Comparison of ENCODE assay signal across 23 cellular contexts in the genomic region with DNA sequence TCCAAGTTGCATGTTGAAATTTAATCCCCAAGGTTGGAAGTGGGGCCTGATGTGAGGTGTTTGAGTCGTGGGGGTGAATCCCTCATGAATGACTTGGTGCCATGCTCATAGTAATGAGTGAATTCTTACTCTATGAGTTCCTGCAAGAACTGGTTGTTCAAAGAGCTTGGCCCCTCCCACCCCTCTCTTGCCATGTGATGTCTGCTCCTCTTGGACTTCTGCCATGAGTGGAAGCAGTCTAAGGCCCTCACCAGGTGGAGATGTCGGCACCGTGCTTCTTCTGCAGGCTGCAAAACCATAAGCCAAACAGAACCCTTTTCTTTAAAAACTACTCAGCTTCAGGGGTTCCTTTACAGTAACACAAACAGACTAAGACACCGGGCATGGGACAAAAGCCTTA. TPM values are rescaled to one million over a fixed set of nuclear protein-coding genes. Genes with fewer than 3 reads are reported as not detected.
DNase-seq lines count a peak whose midpoint lies in the region; ATAC-seq, FAIRE-seq and TF ChIP-seq lines count a peak whose summit lies in the region.
"Had no signal": no experiment of that assay in that cellular context is flagged by ENCODE, and none has a peak within 500 bp of the region (broad histone marks: within the 10 kb centered on the region; RNA-seq: fewer than 3 reads in every experiment).

No MANE protein-coding gene starts in this region.

- no peak overlapping the region for H3K4me3 Mint-ChIP-seq in activated CD4-positive, alpha-beta T cell treated with anti-CD3 and anti-CD28 coated beads, Interleukin-2, amount 10 ng/mL, durations not matched to agents 24 days and 14 days
- H3K4me3 Mint-ChIP-seq: activated CD4-positive, alpha-beta memory T cell treated with anti-CD3 and anti-CD28 coated beads for 36 hours; activated T-helper 1 cell treated with anti-CD3 and anti-CD28 coated beads, Interleukin-12 subunit alpha, Interleukin-12 subunit beta, Interleukin-2, Interleukin-4 antibody, amounts not matched to agents 30 ng/mL and 10 ng/mL and 1 ng/mL, durations not matched to agents 14 hours and 24 hours and 36 hours; HFFc6; stimulated activated memory B cell treated with anti-CD40 and anti-IgM and Interleukin-4, amounts not matched to agents 10 μg/mL and 1 μg/mL and 100 μg/mL, for 72 hours had no signal

- FAIRE-seq in A549 (lab: Jason Lieb, UNC), result no peak
- FAIRE-seq: endothelial cell of umbilical vein, G401.6, islet of Langerhans had no signal

- DNase-seq in A549 (ENCODE audit: low read depth in 1 of 2, low spot score in 1 of 2) (peak in 1 of 2 experiments; percentile 63), DMS53 treated with DMSO at 0.1 percent for 48 hours (lab: John Stamatoyannopoulos, UW; ENCODE audit: unreplicated experiment) (peak; percentile 39), RPMI7951 (ENCODE audit: low read depth) (peak; percentile 45), fibroblast of the aortic adventitia (ENCODE audit: low read depth) (peak; percentile 41), DMS79 treated with DMSO at 0.1 percent for 48 hours (lab: John Stamatoyannopoulos, UW) (no peak), OCI-LY7 (ENCODE audit: low spot score) (no peak)
- DNase-seq in activated CD4-positive, alpha-beta T cell treated with anti-CD3 and anti-CD28 coated beads, Interleukin-2, amount 10 ng/mL, durations not matched to agents 24 days and 14 days, result no peak
- DNase-seq in activated effector memory CD4-positive, alpha-beta T cell treated with Interleukin-2 at 50 U/mL for 16 hours, result no peak
- DNase-seq: activated CD4-positive, alpha-beta memory T cell treated with anti-CD3 and anti-CD28 coated beads for 36 hours; amniotic stem cell; head of caudate nucleus; KG1; NCI-H1436 treated with DMSO at 0.1 percent for 48 hours; NCI-H526 treated with DMSO at 0.1 percent for 48 hours; upper lobe of left lung had no signal

- peak in 1 of 2 experiments; percentile 35; a peak in 2 of 6 replicates for ATAC-seq in A549
- ATAC-seq: stimulated activated memory B cell treated with anti-CD40 and anti-IgM and Interleukin-4, amounts not matched to agents 10 μg/mL and 1 μg/mL and 100 μg/mL, for 72 hours had no signal

- H3K4me3 ChIP-seq in A549, result no peak overlapping the region
- H3K4me3 ChIP-seq in fibroblast of the aortic adventitia (ENCODE audit: low read depth, low read length), result no peak overlapping the region
- H3K4me3 ChIP-seq in OCI-LY7 (ENCODE audit: low read depth, low read length, poor library complexity, severe bottlenecking), result no peak overlapping the region
- H3K4me3 ChIP-seq: skin epidermis, upper lobe of left lung had no signal

- H3K9me3 Mint-ChIP-seq in activated CD4-positive, alpha-beta T cell treated with anti-CD3 and anti-CD28 coated beads, Interleukin-2, amount 10 ng/mL, durations not matched to agents 24 days and 14 days, result no peaks in the 10 kb centered on the region
- H3K9me3 Mint-ChIP-seq: activated CD4-positive, alpha-beta memory T cell treated with anti-CD3 and anti-CD28 coated beads for 36 hours; activated T-helper 1 cell treated with anti-CD3 and anti-CD28 coated beads, Interleukin-12 subunit alpha, Interleukin-12 subunit beta, Interleukin-2, Interleukin-4 antibody, amounts not matched to agents 30 ng/mL and 10 ng/mL and 1 ng/mL, durations not matched to agents 14 hours and 24 hours and 36 hours; HFFc6; stimulated activated memory B cell treated with anti-CD40 and anti-IgM and Interleukin-4, amounts not matched to agents 10 μg/mL and 1 μg/mL and 100 μg/mL, for 72 hours had no signal

- no peak for TF ChIP-seq CTCF in A549 (IDR thresholded peaks at IDR 0.05)
- no peak for TF ChIP-seq CTCF in fibroblast of the aortic adventitia (IDR thresholded peaks at IDR 0.05; ENCODE audit: insufficient read depth, low read length)
- TF ChIP-seq CTCF in OCI-LY7 (conservative IDR thresholded peaks at IDR 0.05; ENCODE audit: low read length), result no peak

- WGBS in A549 (ENCODE audit: missing lambda C conversion rate), result 42% methylated on average over 4 of the region's 4 CpGs

- CTCF ChIA-PET in A549 (lab: Yijun Ruan, JAX) (interaction anchor here (0.7 to 8.0 kb wide), 21 partner anchors 9 to 193 kb away, joined by 3 to 93 read pairs (median 4); a partner anchor contains a TSS), OCI-LY7 (lab: Charles Lee; ENCODE audit: unreplicated experiment) (no interaction called here)

- H3K36me3 Mint-ChIP-seq in activated CD4-positive, alpha-beta T cell treated with anti-CD3 and anti-CD28 coated beads, Interleukin-2, amount 10 ng/mL, durations not matched to agents 24 days and 14 days (ENCODE audit: low read depth), result peaks cover 14% of the 10 kb centered on the region
- H3K36me3 Mint-ChIP-seq: activated CD4-positive, alpha-beta memory T cell treated with anti-CD3 and anti-CD28 coated beads for 36 hours; stimulated activated memory B cell treated with anti-CD40 and anti-IgM and Interleukin-4, amounts not matched to agents 10 μg/mL and 1 μg/mL and 100 μg/mL, for 72 hours had no signal

- H3K27ac ChIP-seq in A549, result peak overlapping the region; percentile 65 to 69
- H3K27ac ChIP-seq in OCI-LY7 (ENCODE audit: low read depth, low read length, poor library complexity, severe bottlenecking), result no peak overlapping the region
- H3K27ac ChIP-seq: skin epidermis had no signal

- peaks cover 41% of the 10 kb centered on the region for H3K4me1 ChIP-seq in A549
- H3K4me1 ChIP-seq in OCI-LY7 (ENCODE audit: insufficient read depth, low read length, poor library complexity, severe bottlenecking), result peaks cover 4% of the 10 kb centered on the region

- intact Hi-C loops in activated CD4-positive, alpha-beta T cell treated with anti-CD3 and anti-CD28 coated beads, Interleukin-2, amount 10 ng/mL, durations not matched to agents 24 days and 14 days (cut with micrococcal nuclease), result loop anchor here (5.0 kb wide), 1 partner anchor 102 kb away; no protein-coding TSS in a partner anchor
- intact Hi-C loops in OCI-LY7 (cut with micrococcal nuclease; ENCODE audit: unreplicated experiment), result no loop called here

- TF ChIP-seq RAD21 in A549 (conservative IDR thresholded peaks at IDR 0.05 in 1 of 2, IDR thresholded peaks at IDR 0.05 in 1 of 2), result no peak

- no peaks in the 10 kb centered on the region for H3K79me2 ChIP-seq in OCI-LY7 (ENCODE audit: insufficient read depth, low read depth, low read length)

- H3K36me3 ChIP-seq in OCI-LY7 (ENCODE audit: insufficient read depth, low read length), result no peaks in the 10 kb centered on the region
- H3K36me3 ChIP-seq: upper lobe of left lung had no signal

- no peaks in the 10 kb centered on the region for H3K9me3 ChIP-seq in A549
- H3K9me3 ChIP-seq in OCI-LY7 (ENCODE audit: low read length), result no peaks in the 10 kb centered on the region
- H3K9me3 ChIP-seq: upper lobe of left lung had no signal

- no peak overlapping the region for H3K27ac Mint-ChIP-seq in activated CD4-positive, alpha-beta T cell treated with anti-CD3 and anti-CD28 coated beads, Interleukin-2, amount 10 ng/mL, durations not matched to agents 24 days and 14 days
- H3K27ac Mint-ChIP-seq: activated CD4-positive, alpha-beta memory T cell treated with anti-CD3 and anti-CD28 coated beads for 36 hours; activated T-helper 1 cell treated with anti-CD3 and anti-CD28 coated beads, Interleukin-12 subunit alpha, Interleukin-12 subunit beta, Interleukin-2, Interleukin-4 antibody, amounts not matched to agents 30 ng/mL and 10 ng/mL and 1 ng/mL, durations not matched to agents 14 hours and 24 hours and 36 hours; stimulated activated memory B cell treated with anti-CD40 and anti-IgM and Interleukin-4, amounts not matched to agents 10 μg/mL and 1 μg/mL and 100 μg/mL, for 72 hours had no signal

- TF ChIP-seq EP300 in A549 (IDR thresholded peaks at IDR 0.05), result no peak

- no peak for TF ChIP-seq POLR2A in A549 (IDR thresholded peaks at IDR 0.05; ENCODE audit: low read length)

- BruUV-seq in OCI-LY7 (replicated peaks; lab: Mats Ljungman, UMichigan), result no TSS peak

- POLR2A ChIA-PET in A549 (lab: Yijun Ruan, JAX), result no interaction called here
- POLR2A ChIA-PET in OCI-LY7 (lab: Charles Lee), result no interaction called here

- H3K27me3 Mint-ChIP-seq in activated CD4-positive, alpha-beta T cell treated with anti-CD3 and anti-CD28 coated beads, Interleukin-2, amount 10 ng/mL, durations not matched to agents 24 days and 14 days, result no peaks in the 10 kb centered on the region
- H3K27me3 Mint-ChIP-seq: activated CD4-positive, alpha-beta memory T cell treated with anti-CD3 and anti-CD28 coated beads for 36 hours had no signal

- no peaks in the 10 kb centered on the region for H4K20me1 ChIP-seq in OCI-LY7 (ENCODE audit: insufficient read depth, low read length)

- no peaks in the 10 kb centered on the region for H3K9me2 ChIP-seq in OCI-LY7 (ENCODE audit: insufficient read depth, low read length)

- H2AFZ ChIP-seq in OCI-LY7 (ENCODE audit: low read length), result no peak overlapping the region

- H3K4me2 ChIP-seq in A549, result peak overlapping the region; percentile 54
- H3K4me2 ChIP-seq in OCI-LY7 (ENCODE audit: low read length), result no peak overlapping the region

- H3K4me1 Mint-ChIP-seq in activated CD4-positive, alpha-beta T cell treated with anti-CD3 and anti-CD28 coated beads, Interleukin-2, amount 10 ng/mL, durations not matched to agents 24 days and 14 days, result peaks cover 66% of the 10 kb centered on the region

RNA-seq across cellular contexts. Expression of a gene that starts 14.3 kb away (rescaled TPM):
- polyA plus RNA-seq in A549 (2011; rRNA removed) (1.0 and 1.1 TPM in 2 replicates), A549 (2017; fragmentation: RNase III; extraction: RNeasy Plus Mini Kit Qiagen cat#74134 plus additional on column Dnase treatment) (2.5 to 3.3 TPM (median 3.0 TPM) in 3 replicates)
- polyA plus RNA-seq in A549 (2012; cell fraction: cytosol; rRNA removed), result 1.6 TPM in 2 replicates
- polyA plus RNA-seq in A549 (2012; cell fraction: nucleus; rRNA removed), result 0.95 and 1.9 TPM in 2 replicates
- 0.54 TPM in 1 of 2 replicates, not detected in the other for polyA minus RNA-seq in A549 (2011; rRNA and poly(A)+ RNA removed)
- 20.9 and 31.5 TPM in 2 replicates for total RNA-seq in RPMI7951 (2014; rRNA removed; shearing (Covaris generic))
- total RNA-seq in fibroblast of the aortic adventitia (ENCODE audit: low replicate concordance) (23.0 and 146 TPM in 2 replicates), OCI-LY7 (2022) (not detected in 2 replicates)
- 449 and 477 TPM in 2 replicates for total RNA-seq in activated CD4-positive, alpha-beta T cell treated with anti-CD3 and anti-CD28 coated beads, Interleukin-2, amount 10 ng/mL, durations not matched to agents 24 days and 14 days
- total RNA-seq in OCI-LY7 (2014; rRNA removed; shearing (Covaris generic)), result not detected in 2 replicates

RNA-seq across cellular contexts. Expression of a gene that starts 15.2 kb away (rescaled TPM):
- polyA plus RNA-seq in A549 (2011; rRNA removed) (0.17 TPM in 1 of 2 replicates, not detected in the other), A549 (2017; fragmentation: RNase III; extraction: RNeasy Plus Mini Kit Qiagen cat#74134 plus additional on column Dnase treatment) (not detected in 3 replicates)
- polyA plus RNA-seq in A549 (2012; cell fraction: cytosol; rRNA removed), result not detected in 2 replicates
- polyA plus RNA-seq in A549 (2012; cell fraction: nucleus; rRNA removed), result not detected in 2 replicates
- polyA minus RNA-seq in A549 (2011; rRNA and poly(A)+ RNA removed), result not detected in 2 replicates
- total RNA-seq in RPMI7951 (2014; rRNA removed; shearing (Covaris generic)), result 0.20 and 0.72 TPM in 2 replicates
- total RNA-seq in fibroblast of the aortic adventitia (ENCODE audit: low replicate concordance) (6.3 and 33.3 TPM in 2 replicates), OCI-LY7 (2022) (not detected in 2 replicates)
- 15.1 TPM in 2 replicates for total RNA-seq in activated CD4-positive, alpha-beta T cell treated with anti-CD3 and anti-CD28 coated beads, Interleukin-2, amount 10 ng/mL, durations not matched to agents 24 days and 14 days
- not detected in 2 replicates for total RNA-seq in OCI-LY7 (2014; rRNA removed; shearing (Covaris generic))
- total RNA-seq: endothelial cell of umbilical vein, HFFc6, osteocyte had no signal
- polyA plus RNA-seq: endothelial cell of umbilical vein had no signal

RNA-seq across cellular contexts. Expression of a gene that starts 37.3 kb away (rescaled TPM):
- polyA plus RNA-seq in A549 (2011; rRNA removed) (7.3 and 11.6 TPM in 2 replicates), A549 (2017; fragmentation: RNase III; extraction: RNeasy Plus Mini Kit Qiagen cat#74134 plus additional on column Dnase treatment) (8.1 to 11.1 TPM (median 9.1 TPM) in 3 replicates)
- polyA plus RNA-seq in A549 (2012; cell fraction: cytosol; rRNA removed), result 5.8 and 6.5 TPM in 2 replicates
- polyA plus RNA-seq in A549 (2012; cell fraction: nucleus; rRNA removed), result 19.8 and 28.4 TPM in 2 replicates
- polyA minus RNA-seq in A549 (2011; rRNA and poly(A)+ RNA removed), result 15.0 and 19.3 TPM in 2 replicates
- total RNA-seq in RPMI7951 (2014; rRNA removed; shearing (Covaris generic)), result 20.2 and 22.5 TPM in 2 replicates
- total RNA-seq in fibroblast of the aortic adventitia (ENCODE audit: low replicate concordance) (5.9 and 10.3 TPM in 2 replicates), OCI-LY7 (2022) (0.17 and 0.46 TPM in 2 replicates)
- 20.3 and 21.0 TPM in 2 replicates for total RNA-seq in activated CD4-positive, alpha-beta T cell treated with anti-CD3 and anti-CD28 coated beads, Interleukin-2, amount 10 ng/mL, durations not matched to agents 24 days and 14 days
- total RNA-seq in OCI-LY7 (2014; rRNA removed; shearing (Covaris generic)), result 0.41 TPM in 1 of 2 replicates, not detected in the other

Comparison
In these comparisons a context has a peak if more than half of its experiments do, and no peak if none do; other contexts are left out.
1. DNase-seq: peak in DMS53 treated with DMSO at 0.1 percent for 48 hours (single experiment), RPMI7951 (single experiment) and fibroblast of the aortic adventitia (single experiment); none in activated CD4-positive, alpha-beta T cell treated with anti-CD3 and anti-CD28 coated beads, Interleukin-2, amount 10 ng/mL, durations not matched to agents 24 days and 14 days (single experiment), DMS79 treated with DMSO at 0.1 percent for 48 hours (single experiment), activated effector memory CD4-positive, alpha-beta T cell treated with Interleukin-2 at 50 U/mL for 16 hours (single experiment) and OCI-LY7 (single experiment).
2. RNA of a gene that starts 14.3 kb away (total RNA-seq): 449 to 477 TPM in activated CD4-positive, alpha-beta T cell treated with anti-CD3 and anti-CD28 coated beads, Interleukin-2, amount 10 ng/mL, durations not matched to agents 24 days and 14 days, 23.0 to 146 TPM in fibroblast of the aortic adventitia and 20.9 to 31.5 TPM in RPMI7951; not detected in OCI-LY7; every median in the first group is over 10 times any median in the second.